15 cellular contexts compared by ENCODE assay signal in genomic region chr15:101190196-101190595, GRCh38.
DNase-seq lines count a peak whose midpoint lies in the region; ATAC-seq, FAIRE-seq and TF ChIP-seq lines count a peak whose summit lies in the region.
"Had no signal": no experiment of that assay in that cellular context is flagged by ENCODE, and none has a peak within 500 bp of the region (broad histone marks: within the 10 kb centered on the region; RNA-seq: fewer than 3 reads in every experiment).

No MANE protein-coding gene starts in this region.

- peaks cover 10% of the 10 kb centered on the region; the same call in 1 of the 2 replicates for H4K20me1 ChIP-seq in HepG2 (ENCODE audit: insufficient read depth, low read length)

- POLR2A ChIA-PET in HepG2 (lab: Yijun Ruan, JAX) = no interaction called here

- no peak for ATAC-seq in right lobe of liver
- ATAC-seq in HepG2 = no peak
- ATAC-seq in aorta (ENCODE audit: low FRiP score) = no peak
- ATAC-seq in GM21737 (IDR thresholded peaks at IDR 0.05; ENCODE audit: unreplicated experiment) = no peak
- ATAC-seq: left lobe of liver had no signal

- CTCF ChIA-PET in HepG2 (lab: Yijun Ruan, JAX; ENCODE audit: low intra/inter-chr PET ratio, low total read pairs) = no interaction called here

- TF ChIP-seq POLR2A in right lobe of liver (IDR thresholded peaks at IDR 0.05) (no peak), HepG2 (IDR thresholded peaks at IDR 0.05; ENCODE audit: insufficient read depth in 1 of 2, low read depth in 2 of 2, low read length in 2 of 2) (no peak), esophagus muscularis mucosa (IDR thresholded peaks at IDR 0.05; ENCODE audit: low read depth) (no peak), ovary (IDR thresholded peaks at IDR 0.05) (no peak)

- H3K4me3 ChIP-seq in right lobe of liver = no peak overlapping the region
- no peak overlapping the region for H3K4me3 ChIP-seq in HepG2 (replicated peaks in 1 of 3; ENCODE audit: insufficient read depth in 1 of 3, low read depth in 2 of 3, low read length in 3 of 3)
- H3K4me3 ChIP-seq in esophagus muscularis mucosa = no peak overlapping the region
- H3K4me3 ChIP-seq in ovary = no peak overlapping the region
- H3K4me3 ChIP-seq in aorta (ENCODE audit: low read length in 2 of 2) = no peak overlapping the region

- FAIRE-seq in HepG2 (lab: Jason Lieb, UNC) = no peak

- 63% methylated on average over 2 of the region's 2 CpGs for WGBS in right lobe of liver (ENCODE audit: insufficient coverage, low coverage, low lambda C conversion rate, missing lambda C conversion rate)
- WGBS in HepG2 (ENCODE audit: low lambda C conversion rate) = 92% methylated on average over 2 of the region's 2 CpGs
- WGBS in esophagus muscularis mucosa = 52% methylated on average over 2 of the region's 2 CpGs
- 7 to 20% (median 9%) methylated on average over 2 of the region's 2 CpGs for WGBS in ovary, 3 donors
- 17 to 30% methylated on average over 2 of the region's 2 CpGs for WGBS in aorta, 2 donors

- H3K36me3 ChIP-seq in right lobe of liver (no peaks in the 10 kb centered on the region), HepG2 (replicated peaks in 1 of 2; ENCODE audit: control insufficient read depth in 1 of 2, insufficient read depth in 2 of 2, low read length in 2 of 2) (peaks cover 0 to 10% of the 10 kb centered on the region in 2 experiments; a peak in 2 of 5 replicates), esophagus muscularis mucosa (no peaks in the 10 kb centered on the region), ovary (no peaks in the 10 kb centered on the region), aorta (ENCODE audit: control insufficient read depth in 1 of 2, insufficient read depth in 2 of 2, low read length in 1 of 2) (no peaks in the 10 kb centered on the region)
- H3K36me3 ChIP-seq: breast epithelium had no signal

- TF ChIP-seq RAD21 in HepG2 (CRISPR knock-in tag; IDR thresholded peaks at IDR 0.05) = no peak

- H3K4me1 ChIP-seq in right lobe of liver = no peaks in the 10 kb centered on the region
- H3K4me1 ChIP-seq in HepG2 (ENCODE audit: insufficient read depth, low read length) = no peaks in the 10 kb centered on the region
- peaks cover 62 to 96% (median 88%) of the 10 kb centered on the region in 4 donors for H3K4me1 ChIP-seq in esophagus muscularis mucosa
- H3K4me1 ChIP-seq in ovary (ENCODE audit: insufficient read depth) = peaks cover 34% of the 10 kb centered on the region
- peaks cover 0 to 7% of the 10 kb centered on the region in 2 donors for H3K4me1 ChIP-seq in aorta (ENCODE audit: control insufficient read depth in 1 of 2, insufficient read depth in 2 of 2, low read length in 2 of 2)

- no peak overlapping the region for H3K9ac ChIP-seq in HepG2 (ENCODE audit: insufficient read depth, low read depth, low read length)

- DNase-seq in right lobe of liver = no peak
- no peak for DNase-seq in HepG2 (ENCODE audit: low spot score)
- DNase-seq in esophagus muscularis mucosa (ENCODE audit: extremely low spot score) = no peak
- no peak for DNase-seq in ovary
- DNase-seq in aorta = no peak
- no peak for DNase-seq in mesenteric fat pad (ENCODE audit: low spot score)
- DNase-seq in posterior vena cava (ENCODE audit: low spot score) = no peak
- DNase-seq: DMS79, MM.1S, NCI-H2081 treated with DMSO at 0.1 percent for 48 hours, NCI-H774, occipital lobe had no signal

- H3K79me2 ChIP-seq in HepG2 (ENCODE audit: insufficient read depth, low read length) = peaks cover 56% of the 10 kb centered on the region

- intact Hi-C loops in right lobe of liver (cut with DNase I) (no loop called here), HepG2 (cut with micrococcal nuclease; ENCODE audit: unreplicated experiment) (no loop called here), esophagus muscularis mucosa (cut with DNase I) (no loop called here), ovary (cut with DNase I) (loop anchor here in 1 of 4 donors (10.0 kb wide), 1 partner anchor 55 kb away; no protein-coding TSS in a partner anchor), aorta (cut with DNase I) (no loop called here), posterior vena cava (cut with DNase I) (no loop called here)

- BruUV-seq in HepG2 (replicated peaks; lab: Mats Ljungman, UMichigan) = no TSS peak

- TF ChIP-seq CTCF in right lobe of liver (IDR thresholded peaks at IDR 0.05) = no peak
- TF ChIP-seq CTCF in HepG2 (CRISPR knock-in tag; IDR thresholded peaks at IDR 0.05) = no peak
- no peak for TF ChIP-seq CTCF in esophagus muscularis mucosa (IDR thresholded peaks at IDR 0.05)
- no peak for TF ChIP-seq CTCF in ovary (IDR thresholded peaks at IDR 0.05)

- in situ Hi-C loops in HepG2 (cut with HindIII; ENCODE audit: extremely low pct_ligation_motif_present, low pct_unique_long_range_greater_than_20kb) = no loop called here

- H3K9me3 ChIP-seq in right lobe of liver = no peaks in the 10 kb centered on the region
- H3K9me3 ChIP-seq in HepG2 (ENCODE audit: low read length) = no peaks in the 10 kb centered on the region
- no peaks in the 10 kb centered on the region for H3K9me3 ChIP-seq in esophagus muscularis mucosa
- H3K9me3 ChIP-seq in ovary = no peaks in the 10 kb centered on the region
- H3K9me3 ChIP-seq in aorta (ENCODE audit: control insufficient read depth, low read length) = no peaks in the 10 kb centered on the region
- H3K9me3 ChIP-seq: breast epithelium had no signal

- TF ChIP-seq EP300 in HepG2 (IDR thresholded peaks at IDR 0.05; ENCODE audit: low read depth in 2 of 2, low read length in 2 of 2) = no peak
- no peak for TF ChIP-seq EP300 in HepG2 (CRISPR knock-in tag; IDR thresholded peaks at IDR 0.05; ENCODE audit: borderline replicate concordance)
- TF ChIP-seq EP300 in esophagus muscularis mucosa (IDR thresholded peaks at IDR 0.05) = no peak
- no peak for TF ChIP-seq EP300 in ovary (IDR thresholded peaks at IDR 0.05)

- H3K4me2 ChIP-seq in HepG2 (ENCODE audit: low read depth, low read length) = no peak overlapping the region

- H2AFZ ChIP-seq in HepG2 (ENCODE audit: low read length) = no peak overlapping the region

- no peaks in the 10 kb centered on the region for H3K27me3 ChIP-seq in right lobe of liver
- no peaks in the 10 kb centered on the region for H3K27me3 ChIP-seq in HepG2 (ENCODE audit: control insufficient read depth in 1 of 2, insufficient read depth in 2 of 2, low read length in 2 of 2)
- H3K27me3 ChIP-seq in esophagus muscularis mucosa = no peaks in the 10 kb centered on the region
- H3K27me3 ChIP-seq in ovary = no peaks in the 10 kb centered on the region
- H3K27me3 ChIP-seq in aorta (ENCODE audit: control insufficient read depth in 1 of 2, insufficient read depth in 2 of 2, low read length in 1 of 2) = no peaks in the 10 kb centered on the region
- H3K27me3 ChIP-seq: breast epithelium had no signal

- H3K27ac ChIP-seq in right lobe of liver = peak overlapping the region in 2 of 3 donors; percentile 33 to 65
- no peak overlapping the region for H3K27ac ChIP-seq in HepG2 (ENCODE audit: extremely low read length, insufficient read depth, low read length)
- H3K27ac ChIP-seq in esophagus muscularis mucosa (replicated peaks in 1 of 4) = peak overlapping the region; percentile 68 to 76 (median 70)
- H3K27ac ChIP-seq in ovary = peak overlapping the region; percentile 79
- no peak overlapping the region for H3K27ac ChIP-seq in aorta (ENCODE audit: low read depth in 1 of 2, low read length in 2 of 2)

TF ChIP-seq in HepG2, 621 proteins besides CTCF, POLR2A, EP300 and RAD21 (continues in another document):
- no peak for TF ChIP-seq HHEX (CRISPR knock-in tag; IDR thresholded peaks at IDR 0.05)
- TF ChIP-seq NBN (conservative IDR thresholded peaks at IDR 0.05) = no peak
- TF ChIP-seq ZBTB8A (CRISPR knock-in tag; IDR thresholded peaks at IDR 0.05; ENCODE audit: borderline replicate concordance, low read depth) = no peak
- TF ChIP-seq, protein P1, sequence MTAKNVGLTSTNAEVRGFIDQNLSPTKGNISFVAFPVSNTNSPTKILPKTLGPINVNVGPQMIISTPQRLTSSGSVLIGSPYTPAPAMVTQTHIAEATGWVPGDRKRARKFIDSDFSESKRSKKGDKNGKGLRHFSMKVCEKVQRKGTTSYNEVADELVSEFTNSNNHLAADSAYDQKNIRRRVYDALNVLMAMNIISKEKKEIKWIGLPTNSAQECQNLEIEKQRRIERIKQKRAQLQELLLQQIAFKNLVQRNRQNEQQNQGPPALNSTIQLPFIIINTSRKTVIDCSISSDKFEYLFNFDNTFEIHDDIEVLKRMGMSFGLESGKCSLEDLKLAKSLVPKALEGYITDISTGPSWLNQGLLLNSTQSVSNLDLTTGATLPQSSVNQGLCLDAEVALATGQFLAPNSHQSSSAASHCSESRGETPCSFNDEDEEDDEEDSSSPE (CRISPR knock-in tag; IDR thresholded peaks at IDR 0.05) = no peak
- no peak for TF ChIP-seq ATF7 (IDR thresholded peaks at IDR 0.05)
- no peak for TF ChIP-seq ATF7 (CRISPR knock-in tag; IDR thresholded peaks at IDR 0.05)
- no peak for TF ChIP-seq KLF11 (CRISPR knock-in tag; IDR thresholded peaks at IDR 0.05)
- TF ChIP-seq SPEN (CRISPR knock-in tag; IDR thresholded peaks at IDR 0.05; ENCODE audit: low read depth) = no peak
- no peak for TF ChIP-seq IRF2 (CRISPR knock-in tag; IDR thresholded peaks at IDR 0.05)
- no peak for TF ChIP-seq GABPA (IDR thresholded peaks at IDR 0.05; ENCODE audit: low read depth, low read length)
- TF ChIP-seq GABPA (CRISPR knock-in tag; IDR thresholded peaks at IDR 0.05; ENCODE audit: low read depth) = no peak
- TF ChIP-seq CEBPZ (IDR thresholded peaks at IDR 0.05; ENCODE audit: low read length) = no peak

Comparison
In these comparisons a context has a peak if more than half of its experiments do, and no peak if none do; other contexts are left out.
1. H3K27ac ChIP-seq: peak in right lobe of liver (2 of 3), esophagus muscularis mucosa (4 of 4) and ovary (2 of 2); none in HepG2 (single experiment) and aorta (0 of 2).